Comparison of ENCODE assay signal across 8 cellular contexts in genomic region chr4:123555500-123556273, GRCh38.
DNase-seq lines count a peak whose midpoint lies in the region; ATAC-seq and TF ChIP-seq lines count a peak whose summit lies in the region.

No MANE protein-coding gene starts in this region.

- no peak for ATAC-seq in GM21423 (IDR thresholded peaks at IDR 0.05; ENCODE audit: unreplicated experiment)

- DNase-seq in Daoy (ENCODE audit: low read depth) (peak; percentile 51), RPMI8226 (peak; percentile 10), fibroblast of mammary gland (ENCODE audit: low read depth) (peak; percentile 92), non-pigmented ciliary epithelial cell (ENCODE audit: low read depth) (peak; percentile 76), COLO829 (ENCODE audit: low spot score) (no peak)
- no peak for DNase-seq in effector CD8-positive, alpha-beta T cell (lab: John Stamatoyannopoulos, UW)
- no peak for DNase-seq in stimulated activated CD4-positive, alpha-beta T cell treated with anti-CD3 and anti-CD28 coated beads, Interleukin-1b, Interleukin-23, amount 100 ng/mL, for 48 hours

- TF ChIP-seq CTCF in fibroblast of mammary gland (conservative IDR thresholded peaks at IDR 0.05; ENCODE audit: control insufficient read depth, insufficient read depth, low read depth, low read length) = no peak

- H3K4me3 ChIP-seq in fibroblast of mammary gland (ENCODE audit: control insufficient read depth, low read depth, low read length) = no peak overlapping the region

Comparison
In these comparisons a context has a peak if more than half of its experiments do, and no peak if none do; other contexts are left out.
1. DNase-seq: peak in Daoy (single experiment), RPMI8226 (single experiment), fibroblast of mammary gland (single experiment) and non-pigmented ciliary epithelial cell (single experiment); none in effector CD8-positive, alpha-beta T cell (single experiment), stimulated activated CD4-positive, alpha-beta T cell treated with anti-CD3 and anti-CD28 coated beads, Interleukin-1b, Interleukin-23, amount 100 ng/mL, for 48 hours (single experiment) and COLO829 (single experiment).